ENCODE assay signal across 10 cellular contexts in the genomic region with DNA sequence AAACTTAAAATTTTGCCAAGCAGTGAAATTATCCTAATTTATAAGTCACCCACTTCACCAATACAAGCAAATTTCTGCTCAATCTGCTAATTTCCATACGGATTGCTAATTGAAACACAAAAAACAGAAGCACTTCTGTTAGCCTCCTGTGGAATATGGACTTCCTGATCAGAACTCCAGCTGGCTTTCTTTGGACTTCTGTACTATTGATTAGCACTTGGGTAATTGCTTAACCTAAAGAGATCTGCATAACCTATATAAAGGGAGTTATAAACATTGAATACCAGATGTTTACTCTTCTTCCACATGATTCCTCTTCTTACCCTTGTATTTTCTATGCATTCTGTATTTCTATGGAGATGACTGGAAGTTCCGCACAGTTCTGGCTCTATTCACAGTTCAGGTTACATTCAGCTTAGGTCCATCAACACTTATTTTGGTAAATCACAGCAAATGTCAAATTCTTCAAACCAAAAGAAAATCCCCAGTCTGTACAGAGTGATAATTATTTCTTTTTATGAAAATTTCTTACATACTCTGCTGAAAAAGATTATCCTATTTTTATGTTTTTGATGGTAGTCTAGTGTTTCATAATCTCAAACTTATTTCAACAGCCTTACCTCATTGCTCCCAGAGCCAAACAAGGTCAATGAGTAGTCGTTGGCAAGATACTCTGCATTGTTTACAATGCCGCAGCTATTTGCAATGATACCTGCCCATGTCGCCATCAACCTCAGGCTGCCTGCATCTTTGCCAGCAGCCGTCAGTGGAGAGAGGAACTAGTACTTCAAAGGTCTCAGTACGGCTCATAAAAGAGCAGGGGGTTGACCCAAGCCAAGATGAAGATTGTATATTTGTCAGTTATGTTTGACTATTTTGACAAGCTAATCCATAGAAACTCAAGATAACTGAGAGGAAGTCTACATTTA.
A peak's percentile ranks its signal among the peaks of the same experiment; 100 is the strongest.
DNase-seq lines count a peak whose midpoint lies in the region; ATAC-seq and TF ChIP-seq lines count a peak whose summit lies in the region.
"Had no signal": no experiment of that assay in that cellular context is flagged by ENCODE, and none has a peak within 500 bp of the region (broad histone marks: within the 10 kb centered on the region; RNA-seq: fewer than 3 reads in every experiment).

No MANE protein-coding gene starts in this region.

- ATAC-seq in RWPE2 (ENCODE audit: low read depth) (peak; percentile 92), Right ventricle myocardium superior (ENCODE audit: poor library complexity) (peak; percentile 61)
- ATAC-seq: activated naive CD4-positive, alpha-beta T cell treated with anti-CD3 and anti-CD28 coated beads, Interleukin-2, amount 50 U/mL, for 72 hours had no signal

- peak overlapping the region; percentile 26 for H3K27ac ChIP-seq in RWPE2 (ENCODE audit: poor library complexity, severe bottlenecking)
- H3K27ac ChIP-seq in urinary bladder (ENCODE audit: low read depth) = peak overlapping the region; percentile 23

- WGBS in urinary bladder = 38% methylated on average over 7 of the region's 7 CpGs

- no peaks in the 10 kb centered on the region for H3K27me3 ChIP-seq in RWPE2 (ENCODE audit: insufficient read depth, poor library complexity, severe bottlenecking)

- intact Hi-C loops in Right ventricle myocardium superior (cut with DNase I) = loop anchor here (10.0 kb wide), 1 partner anchor 539 kb away; no protein-coding TSS in a partner anchor

- H3K4me3 ChIP-seq in RWPE2 (ENCODE audit: severe bottlenecking) (no peak overlapping the region), urinary bladder (ENCODE audit: low read depth, low read length) (no peak overlapping the region)

- H3K36me3 ChIP-seq in RWPE2 (ENCODE audit: low read depth) (no peaks in the 10 kb centered on the region), urinary bladder (ENCODE audit: insufficient read depth) (no peaks in the 10 kb centered on the region)

- TF ChIP-seq CTCF in RWPE2 (IDR thresholded peaks at IDR 0.05; ENCODE audit: poor library complexity, severe bottlenecking) = no peak

- H3K9me3 ChIP-seq in RWPE2 (ENCODE audit: severe bottlenecking) = no peaks in the 10 kb centered on the region

- peak; percentile 23 for DNase-seq in SIG-M5 treated with dmso at 0.1 percent for 504 hours (lab: John Stamatoyannopoulos, UW; ENCODE audit: unreplicated experiment)
- no peak for DNase-seq in SIG-M5 (lab: John Stamatoyannopoulos, UW)
- DNase-seq in RWPE2 (ENCODE audit: low spot score) = peak; percentile 64
- DNase-seq in Right ventricle myocardium superior = peak; percentile 41
- no peak for DNase-seq in activated effector memory CD4-positive, alpha-beta T cell treated with anti-CD3 and anti-CD28 coated beads, Interleukin-2, amount 50 U/mL, for 16 hours
- DNase-seq in KG1 (lab: John Stamatoyannopoulos, UW) = no peak
- DNase-seq in NCI-H1436 treated with DMSO at 0.1 percent for 48 hours (lab: John Stamatoyannopoulos, UW) = no peak
- DNase-seq: T-helper 2 cell had no signal

- H3K4me1 ChIP-seq in RWPE2 (ENCODE audit: insufficient read depth, poor library complexity, severe bottlenecking) (peaks cover 34% of the 10 kb centered on the region), urinary bladder (ENCODE audit: insufficient read depth) (no peaks in the 10 kb centered on the region)

Comparison
In these comparisons a context has a peak if more than half of its experiments do, and no peak if none do; other contexts are left out.
1. DNase-seq: peak in SIG-M5 treated with dmso at 0.1 percent for 504 hours (single experiment), RWPE2 (single experiment) and Right ventricle myocardium superior (single experiment); none in SIG-M5 (single experiment), activated effector memory CD4-positive, alpha-beta T cell treated with anti-CD3 and anti-CD28 coated beads, Interleukin-2, amount 50 U/mL, for 16 hours (single experiment), KG1 (single experiment) and NCI-H1436 treated with DMSO at 0.1 percent for 48 hours (single experiment).